In the genomic region with DNA sequence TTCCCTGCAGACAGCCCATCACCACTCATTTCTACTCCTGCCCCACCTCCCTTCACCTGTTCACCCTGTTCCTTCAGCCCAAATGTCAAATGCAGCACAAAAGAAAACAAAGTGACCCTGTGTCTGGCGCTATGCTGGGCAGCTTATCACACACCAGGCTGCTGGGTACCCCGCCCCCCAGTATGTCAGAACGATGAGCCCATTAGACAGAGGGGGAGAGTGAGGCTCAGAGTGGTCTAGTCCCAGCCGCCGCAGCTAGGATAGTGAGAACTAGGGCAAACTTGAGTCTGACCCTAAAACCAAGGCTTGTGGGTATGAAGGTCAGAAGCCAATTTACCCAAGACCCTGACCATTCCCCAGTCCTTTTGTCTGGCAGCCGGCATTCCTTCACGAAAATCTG, we compare ENCODE assay signal across 26 cellular contexts. TPM values are rescaled to one million over a fixed set of nuclear protein-coding genes. Genes with fewer than 3 reads are reported as not detected.
"Had no signal": no experiment of that assay in that cellular context is flagged by ENCODE, and none has a peak within 500 bp of the region (broad histone marks: within the 10 kb centered on the region; RNA-seq: fewer than 3 reads in every experiment).

No MANE protein-coding gene starts in this region.

- H3K27ac ChIP-seq: brain microvascular endothelial cell, cardiac muscle cell had no signal

- H3K4me3 Mint-ChIP-seq: activated B cell treated with CpG ODN at 0.5 μM for 24 hours; activated T-cell treated with anti-CD3 and anti-CD28 coated beads, Interleukin-2, amount 50 U/mL, for 4 hours had no signal

- DNase-seq: activated B cell treated with CpG ODN at 0.5 μM for 24 hours; activated CD4-positive, alpha-beta T cell treated with anti-CD3 and anti-CD28 coated beads for 1 hour; activated CD8-positive, alpha-beta memory T cell treated with anti-CD3 and anti-CD28 coated beads for 24 hours; activated effector memory CD4-positive, alpha-beta T cell treated with anti-CD3 and anti-CD28 coated beads, Interleukin-2, amount 50 U/mL, for 16 hours; activated naive CD4-positive, alpha-beta T cell treated with Interleukin-2 at 50 U/mL for 16 hours; activated T-cell treated with anti-CD3 and anti-CD28 coated beads, Interleukin-2, amount 50 U/mL, for 4 hours; brain microvascular endothelial cell; KG1; NCI-H1048; NCI-H146; NCI-H187 treated with DMSO at 0.1 percent for 48 hours; NCI-H2081 treated with DMSO at 0.1 percent for 48 hours; NCI-H2171; NCI-H526; NCI-H774; SIG-M5; T-helper 2 cell; T1000 had no signal

- H3K36me3 ChIP-seq: brain microvascular endothelial cell, cardiac muscle cell had no signal

- ATAC-seq: activated naive CD4-positive, alpha-beta T cell treated with anti-CD3 and anti-CD28 coated beads, Interleukin-2, amount 50 U/mL, for 72 hours; activated T-cell treated with anti-CD3 and anti-CD28 coated beads, Interleukin-2, amount 50 U/mL, for 4 hours had no signal

- H3K27me3 Mint-ChIP-seq: activated B cell treated with CpG ODN at 0.5 μM for 24 hours had no signal

- H3K36me3 Mint-ChIP-seq: activated naive CD4-positive, alpha-beta T cell treated with anti-CD3 and anti-CD28 coated beads, Interleukin-2, amount 50 U/mL, for 72 hours had no signal

- H3K4me3 ChIP-seq: cardiac muscle cell had no signal

- H3K27me3 ChIP-seq: brain microvascular endothelial cell, cardiac muscle cell had no signal

- H3K9me3 Mint-ChIP-seq: activated B cell treated with CpG ODN at 0.5 μM for 24 hours; activated T-cell treated with anti-CD3 and anti-CD28 coated beads, Interleukin-2, amount 50 U/mL, for 4 hours had no signal

- H3K27ac Mint-ChIP-seq: activated B cell treated with CpG ODN at 0.5 μM for 24 hours had no signal

RNA-seq across cellular contexts. Expression of gene TNP2, which starts 4.0 kb away (rescaled TPM):
- total RNA-seq: activated B cell treated with CpG ODN at 0.5 μM for 24 hours; activated naive CD4-positive, alpha-beta T cell treated with anti-CD3 and anti-CD28 coated beads, Interleukin-2, amount 50 U/mL, for 72 hours; activated T-cell treated with anti-CD3 and anti-CD28 coated beads, Interleukin-2, amount 50 U/mL, for 4 hours; cardiac muscle cell; LHCN-M2; M059J; NCI-H460; OCI-LY7; RPMI7951 had no signal
- polyA plus RNA-seq: adipose tissue, cardiac muscle cell had no signal

RNA-seq across cellular contexts. Expression of gene PRM3, which starts 8.3 kb away (rescaled TPM):
- total RNA-seq: activated B cell treated with CpG ODN at 0.5 μM for 24 hours; activated naive CD4-positive, alpha-beta T cell treated with anti-CD3 and anti-CD28 coated beads, Interleukin-2, amount 50 U/mL, for 72 hours; activated T-cell treated with anti-CD3 and anti-CD28 coated beads, Interleukin-2, amount 50 U/mL, for 4 hours; cardiac muscle cell; LHCN-M2; M059J; NCI-H460; OCI-LY7; RPMI7951 had no signal
- polyA plus RNA-seq: adipose tissue, cardiac muscle cell had no signal

RNA-seq across cellular contexts. Expression of gene PRM2, which starts 11.2 kb away (rescaled TPM):
- total RNA-seq: activated B cell treated with CpG ODN at 0.5 μM for 24 hours; activated naive CD4-positive, alpha-beta T cell treated with anti-CD3 and anti-CD28 coated beads, Interleukin-2, amount 50 U/mL, for 72 hours; activated T-cell treated with anti-CD3 and anti-CD28 coated beads, Interleukin-2, amount 50 U/mL, for 4 hours; LHCN-M2; M059J; NCI-H460; OCI-LY7; RPMI7951 had no signal
- polyA plus RNA-seq: adipose tissue, cardiac muscle cell had no signal

RNA-seq across cellular contexts. Expression of gene PRM1, which starts 16.0 kb away (rescaled TPM):
- total RNA-seq: activated B cell treated with CpG ODN at 0.5 μM for 24 hours; activated naive CD4-positive, alpha-beta T cell treated with anti-CD3 and anti-CD28 coated beads, Interleukin-2, amount 50 U/mL, for 72 hours; activated T-cell treated with anti-CD3 and anti-CD28 coated beads, Interleukin-2, amount 50 U/mL, for 4 hours; cardiac muscle cell; LHCN-M2; M059J; NCI-H460; OCI-LY7; RPMI7951 had no signal
- polyA plus RNA-seq: adipose tissue, cardiac muscle cell had no signal
